12 cellular contexts compared by ENCODE assay signal in genomic region chr21:34131586-34131985, GRCh38. TPM values are rescaled to one million over a fixed set of nuclear protein-coding genes. Genes with fewer than 3 reads are reported as not detected.
DNase-seq lines count a peak whose midpoint lies in the region; ATAC-seq, FAIRE-seq and TF ChIP-seq lines count a peak whose summit lies in the region.
"Had no signal": no experiment of that assay in that cellular context is flagged by ENCODE, and none has a peak within 500 bp of the region (broad histone marks: within the 10 kb centered on the region; RNA-seq: fewer than 3 reads in every experiment).

No MANE protein-coding gene starts in this region.

- no peak for TF ChIP-seq RAD21 in H1 (IDR thresholded peaks at IDR 0.05 in 1 of 2, conservative IDR thresholded peaks at IDR 0.05 in 1 of 2; ENCODE audit: low read depth in 2 of 2, low read length in 2 of 2)

- H3K4me3 Mint-ChIP-seq in stimulated activated naive CD8-positive, alpha-beta T cell treated with anti-CD3 and anti-CD28 coated beads, Interleukin-15, Interleukin-2, amounts not matched to agents 100 ng/mL and 50 ng/mL, for 24 hours, result peak overlapping the region; percentile 74
- no peak overlapping the region for H3K4me3 Mint-ChIP-seq in neural crest cell

- POLR2A ChIA-PET in H1 (lab: Charles Lee; ENCODE audit: partially characterized antibody), result interaction anchor here (3.6 kb wide), 1 partner anchor 67 kb away, joined by 10 read pairs; no protein-coding TSS in a partner anchor

- H3K27ac ChIP-seq in H1 (ENCODE audit: low read depth, low read length), result no peak overlapping the region
- H3K27ac ChIP-seq: epithelial cell of prostate had no signal

- H3K79me2 ChIP-seq in H1 (ENCODE audit: control insufficient read depth in 1 of 2, insufficient read depth in 2 of 2, low read length in 2 of 2), result peaks cover 6 to 78% of the 10 kb centered on the region in 2 experiments

- peak overlapping the region; percentile 96 for H3K27ac Mint-ChIP-seq in stimulated activated naive CD8-positive, alpha-beta T cell treated with anti-CD3 and anti-CD28 coated beads, Interleukin-15, Interleukin-2, amounts not matched to agents 100 ng/mL and 50 ng/mL, for 24 hours
- H3K27ac Mint-ChIP-seq in neural crest cell (ENCODE audit: unreplicated experiment), result peak overlapping the region; percentile 27

- ATAC-seq in stimulated activated naive CD8-positive, alpha-beta T cell treated with anti-CD3 and anti-CD28 coated beads, Interleukin-15, Interleukin-2, amounts not matched to agents 100 U/mL and 50 U/mL, for 24 hours, result no peak
- no peak for ATAC-seq in HG02852 (IDR thresholded peaks at IDR 0.05; ENCODE audit: unreplicated experiment)

- WGBS in H1 (ENCODE audit: extremely low coverage in 1 of 2, insufficient coverage in 1 of 2, insufficient read length in 1 of 2, insufficient replicate concordance in 2 of 2, low coverage in 1 of 2, low lambda C conversion rate in 2 of 2, missing lambda C conversion rate in 1 of 2), 2 experiments, result 95% methylated on average over 4 of the region's 4 CpGs; no CpG with 5 or more reads in 1 of the 2 experiments

- CTCF ChIA-PET in H1 (lab: Charles Lee; ENCODE audit: partially characterized antibody), result interaction anchor here (0.9 to 7.9 kb wide), 11 partner anchors 11 to 216 kb away, joined by 3 to 56 read pairs (median 10); no protein-coding TSS in a partner anchor

- H3K56ac ChIP-seq in H1 (replicated peaks; ENCODE audit: insufficient read length, low read depth, low read length), result no peak overlapping the region

- no peak for FAIRE-seq in H1 (lab: Jason Lieb, UNC)
- FAIRE-seq: bronchial epithelial cell had no signal

- no peak overlapping the region for H4K5ac ChIP-seq in H1 (ENCODE audit: insufficient read length, low read depth, low read length)

- H3K4me1 ChIP-seq in H1 (replicated peaks in 1 of 4; ENCODE audit: control insufficient read depth in 3 of 4, insufficient read depth in 4 of 4, low read length in 3 of 4), result peaks cover 12 to 41% (median 37%) of the 10 kb centered on the region in 4 experiments

- H2BK12ac ChIP-seq in H1 (ENCODE audit: low read depth, low read length), result 0 out of 2 replicates have a peak overlapping the region, but pooled peaks have one; percentile 31

- no peak overlapping the region for H4K8ac ChIP-seq in H1 (ENCODE audit: extremely low read depth, insufficient read depth, low read length)

- no peaks in the 10 kb centered on the region for H3K23me2 ChIP-seq in H1 (ENCODE audit: low read depth, low read length)

- H3K36me3 Mint-ChIP-seq in stimulated activated naive CD8-positive, alpha-beta T cell treated with anti-CD3 and anti-CD28 coated beads, Interleukin-15, Interleukin-2, amounts not matched to agents 100 ng/mL and 50 ng/mL, for 24 hours (ENCODE audit: low read depth), result peaks cover 80% of the 10 kb centered on the region
- peaks cover 35% of the 10 kb centered on the region for H3K36me3 Mint-ChIP-seq in neural crest cell (ENCODE audit: low read depth)

- no peak for TF ChIP-seq EP300 in H1 (IDR thresholded peaks at IDR 0.05; ENCODE audit: borderline replicate concordance in 1 of 2, low read depth in 2 of 2, low read length in 2 of 2)

- H3K9me3 Mint-ChIP-seq in stimulated activated naive CD8-positive, alpha-beta T cell treated with anti-CD3 and anti-CD28 coated beads, Interleukin-15, Interleukin-2, amounts not matched to agents 100 ng/mL and 50 ng/mL, for 24 hours, result peaks cover 5% of the 10 kb centered on the region
- H3K9me3 Mint-ChIP-seq in neural crest cell, result peaks cover 4% of the 10 kb centered on the region

- peaks cover 9% of the 10 kb centered on the region; the same call in 1 of the 2 replicates for H3K79me1 ChIP-seq in H1 (ENCODE audit: low read depth, low read length)

- H3K4me1 Mint-ChIP-seq in stimulated activated naive CD8-positive, alpha-beta T cell treated with anti-CD3 and anti-CD28 coated beads, Interleukin-15, Interleukin-2, amounts not matched to agents 100 ng/mL and 50 ng/mL, for 24 hours (ENCODE audit: low read depth), result peaks cover 89% of the 10 kb centered on the region
- peaks cover 57% of the 10 kb centered on the region for H3K4me1 Mint-ChIP-seq in neural crest cell

- H3K9ac ChIP-seq in H1 (replicated peaks in 1 of 4; ENCODE audit: extremely low read depth in 1 of 4, low read depth in 3 of 4, low read length in 3 of 4), result no peak overlapping the region
- H3K9ac ChIP-seq: BLaER1 treated with 17β-estradiol and CSF1 and Interleukin-3, amounts not matched to agents 10 nM and 100 nM had no signal

- no peak overlapping the region for H3K4me2 ChIP-seq in H1 (ENCODE audit: insufficient read depth in 1 of 2, low read depth in 2 of 2, low read length in 2 of 2)

- TF ChIP-seq POLR2A in H1 (IDR thresholded peaks at IDR 0.05; ENCODE audit: control extremely low read depth in 1 of 2, low read depth in 2 of 2, low read length in 2 of 2), result no peak

- H3K18ac ChIP-seq in H1 (ENCODE audit: extremely low read depth, low read length), result peak overlapping the region; percentile 62; the same call in 1 of the 2 replicates

- peak overlapping the region; percentile 53; the same call in 1 of the 2 replicates for H2BK15ac ChIP-seq in H1 (ENCODE audit: low read length)

- DNase-seq in stimulated activated naive CD8-positive, alpha-beta T cell treated with anti-CD3 and anti-CD28 coated beads, Interleukin-15, Interleukin-2, amounts not matched to agents 100 U/mL and 50 U/mL, for 24 hours, result no peak
- no peak for DNase-seq in H1 (ENCODE audit: low read depth in 1 of 2, low spot score in 2 of 2)
- no peak for DNase-seq in neural crest cell (ENCODE audit: low read depth, low spot score)
- DNase-seq in NCI-H69 (lab: John Stamatoyannopoulos, UW), result no peak
- DNase-seq in occipital lobe (lab: John Stamatoyannopoulos, UW), result no peak
- DNase-seq in HT-29 (ENCODE audit: low spot score), result no peak
- DNase-seq: NCI-H2029 treated with DMSO at 0.1 percent for 48 hours had no signal

- no peak overlapping the region for H3K4ac ChIP-seq in H1 (replicated peaks; ENCODE audit: insufficient read length, low read depth, low read length)

- H3K23ac ChIP-seq in H1 (ENCODE audit: insufficient read length), result no peak overlapping the region

- peaks cover 0 to 11% (median 5%) of the 10 kb centered on the region in 4 experiments; a peak in 2 of 8 replicates for H3K36me3 ChIP-seq in H1 (ENCODE audit: control insufficient read depth in 2 of 4, insufficient read depth in 4 of 4, low read length in 3 of 4)

- peaks cover 0 to 4% of the 10 kb centered on the region in 2 experiments for H4K20me1 ChIP-seq in H1 (replicated peaks in 1 of 2; ENCODE audit: control insufficient read depth in 1 of 2, insufficient read depth in 2 of 2, low read length in 2 of 2)

- H2BK120ac ChIP-seq in H1 (replicated peaks; ENCODE audit: low read depth, low read length), result no peak overlapping the region

- no peaks in the 10 kb centered on the region for H3K27me3 ChIP-seq in H1 (replicated peaks in 1 of 4; ENCODE audit: control insufficient read depth in 3 of 4, extremely low read depth in 1 of 4, insufficient read depth in 3 of 4, low read length in 3 of 4)
- H3K27me3 ChIP-seq: BLaER1 treated with 17β-estradiol and CSF1 and Interleukin-3, amounts not matched to agents 10 nM and 100 nM had no signal

- peak overlapping the region; percentile 13 for H4K91ac ChIP-seq in H1 (replicated peaks; ENCODE audit: insufficient read length, low read length)

- H2BK20ac ChIP-seq in H1 (ENCODE audit: low read length), result no peak overlapping the region

- no peak for TF ChIP-seq CTCF in H1 (IDR thresholded peaks at IDR 0.05; ENCODE audit: control extremely low read depth in 1 of 3, insufficient read depth in 1 of 3, low read depth in 1 of 3, low read length in 3 of 3)
- no peak for TF ChIP-seq CTCF in neural crest cell (conservative IDR thresholded peaks at IDR 0.05)

- H2AK5ac ChIP-seq in H1 (ENCODE audit: low read depth, low read length), result 0 out of 2 replicates have a peak overlapping the region, but pooled peaks have one; percentile 97

- H3K9me3 ChIP-seq in H1 (ENCODE audit: insufficient read depth in 2 of 2, low read depth in 1 of 2, low read length in 1 of 2), result no peaks in the 10 kb centered on the region

- H2AFZ ChIP-seq in H1 (ENCODE audit: low read length), result no peak overlapping the region

- H3K27me3 Mint-ChIP-seq in stimulated activated naive CD8-positive, alpha-beta T cell treated with anti-CD3 and anti-CD28 coated beads, Interleukin-15, Interleukin-2, amounts not matched to agents 100 ng/mL and 50 ng/mL, for 24 hours, result no peaks in the 10 kb centered on the region
- no peaks in the 10 kb centered on the region for H3K27me3 Mint-ChIP-seq in neural crest cell (ENCODE audit: low read depth)

- H2BK5ac ChIP-seq in H1 (ENCODE audit: low read depth, low read length), result 0 out of 2 replicates have a peak overlapping the region, but pooled peaks have one; percentile 85

- no peak overlapping the region for H3K4me3 ChIP-seq in H1 (ENCODE audit: extremely low read depth in 1 of 4, insufficient read depth in 2 of 4, low read depth in 3 of 4, low read length in 4 of 4)
- H3K4me3 ChIP-seq: BLaER1 treated with 17β-estradiol and CSF1 and Interleukin-3, amounts not matched to agents 10 nM and 100 nM had no signal

- no peak overlapping the region for H3K14ac ChIP-seq in H1 (ENCODE audit: insufficient read length)

RNA-seq across cellular contexts. Expression of gene MRPS6, which starts 58.2 kb away (rescaled TPM):
- 154 and 156 TPM in 2 replicates for total RNA-seq in H1 (2021; fragmentation: NEBNext Ultra II Directional; extraction: Animal tissue kit (Norgen Biotek cat#: 25700))
- 61.3 and 62.7 TPM in 2 replicates for polyA plus RNA-seq in H1 (2011; rRNA removed)
- 69.0 TPM for polyA plus RNA-seq in H1 (2011; cell fraction: cytosol; rRNA removed)
- polyA plus RNA-seq in H1 (2011; cell fraction: nucleus; rRNA removed), result 30.3 TPM
- 92.0 to 134 TPM (median 121 TPM) in 4 replicates for polyA plus RNA-seq in H1 (2012, experiment 1 of 2)
- polyA plus RNA-seq in H1 (2012, experiment 2 of 2), result 158 TPM
- polyA plus RNA-seq in H1 (2013, experiment 1 of 2), result 171 TPM
- polyA plus RNA-seq in H1 (2013, experiment 2 of 2), result 185 TPM
- 17.3 and 19.4 TPM in 2 replicates for polyA minus RNA-seq in H1 (2011; rRNA and poly(A)+ RNA removed)
- 15.8 TPM for polyA minus RNA-seq in H1 (2011; cell fraction: cytosol; rRNA and poly(A)+ RNA removed)
- polyA minus RNA-seq in H1 (2011; cell fraction: nucleus; rRNA and poly(A)+ RNA removed), result 33.2 TPM
- total RNA-seq in neural crest cell (91.4 and 94.1 TPM in 2 replicates), occipital lobe (21.5 TPM)
- 19.0 TPM in 2 replicates for total RNA-seq in HT-29 (2014; rRNA removed; shearing (Covaris generic))

RNA-seq across cellular contexts. Expression of gene SLC5A3, which starts 58.2 kb away (rescaled TPM):
- total RNA-seq in H1 (2021; fragmentation: NEBNext Ultra II Directional; extraction: Animal tissue kit (Norgen Biotek cat#: 25700)), result 19.4 TPM in 2 replicates
- 2.4 and 4.0 TPM in 2 replicates for polyA plus RNA-seq in H1 (2011; rRNA removed)
- 4.2 TPM for polyA plus RNA-seq in H1 (2011; cell fraction: cytosol; rRNA removed)
- polyA plus RNA-seq in H1 (2011; cell fraction: nucleus; rRNA removed), result 3.0 TPM
- 3.3 to 5.8 TPM (median 4.2 TPM) in 4 replicates for polyA plus RNA-seq in H1 (2012, experiment 1 of 2)
- 0.25 TPM for polyA plus RNA-seq in H1 (2012, experiment 2 of 2)
- polyA plus RNA-seq in H1 (2013, experiment 1 of 2), result 9.6 TPM
- polyA plus RNA-seq in H1 (2013, experiment 2 of 2), result 8.5 TPM
- 21.0 and 25.5 TPM in 2 replicates for polyA minus RNA-seq in H1 (2011; rRNA and poly(A)+ RNA removed)
- polyA minus RNA-seq in H1 (2011; cell fraction: cytosol; rRNA and poly(A)+ RNA removed), result 11.6 TPM
- polyA minus RNA-seq in H1 (2011; cell fraction: nucleus; rRNA and poly(A)+ RNA removed), result 44.9 TPM
- 19.6 and 20.4 TPM in 2 replicates for total RNA-seq in neural crest cell
- 73.0 TPM for total RNA-seq in occipital lobe
- total RNA-seq in HT-29 (2014; rRNA removed; shearing (Covaris generic)), result 8.3 and 9.0 TPM in 2 replicates
